ENCODE assay signal across 14 cellular contexts in genomic region chr14:61152851-61153364, GRCh38.
DNase-seq lines count a peak whose midpoint lies in the region; ATAC-seq and TF ChIP-seq lines count a peak whose summit lies in the region.
"Had no signal": no experiment of that assay in that cellular context is flagged by ENCODE, and none has a peak within 500 bp of the region (broad histone marks: within the 10 kb centered on the region; RNA-seq: fewer than 3 reads in every experiment).

No MANE protein-coding gene starts in this region.

- no peak overlapping the region for H3K4me3 Mint-ChIP-seq in effector memory CD8-positive, alpha-beta T cell

- H3K4me1 ChIP-seq in mesendoderm (ENCODE audit: control insufficient read depth, low read depth, low read length), result peaks cover 10% of the 10 kb centered on the region
- no peaks in the 10 kb centered on the region for H3K4me1 ChIP-seq in HAP-1

- H3K27me3 ChIP-seq in AG04450 (ENCODE audit: control insufficient read depth, insufficient read depth, low read length) (no peaks in the 10 kb centered on the region), brain microvascular endothelial cell (replicated peaks) (no peaks in the 10 kb centered on the region), mesendoderm (ENCODE audit: insufficient read depth, low read length, poor library complexity) (no peaks in the 10 kb centered on the region), HAP-1 (ENCODE audit: low read depth) (no peaks in the 10 kb centered on the region)
- H3K27me3 ChIP-seq: neutrophil had no signal

- H2AK5ac ChIP-seq in mesendoderm (ENCODE audit: low read length), result no peak overlapping the region

- peaks cover 22 to 39% of the 10 kb centered on the region in 2 donors for H3K27me3 Mint-ChIP-seq in effector memory CD8-positive, alpha-beta T cell

- H2BK15ac ChIP-seq in mesendoderm (replicated peaks; ENCODE audit: low read depth), result no peak overlapping the region

- no peaks in the 10 kb centered on the region for H3K36me3 Mint-ChIP-seq in effector memory CD8-positive, alpha-beta T cell (ENCODE audit: insufficient read depth)

- no peak overlapping the region for H3K4ac ChIP-seq in mesendoderm (ENCODE audit: low read depth, low read length)

- POLR2A ChIA-PET in AG04450 (lab: Yijun Ruan, JAX), result no interaction called here

- no peak overlapping the region for H2BK120ac ChIP-seq in mesendoderm (ENCODE audit: low read depth, low read length)

- H3K23ac ChIP-seq in mesendoderm (ENCODE audit: low read length), result no peak overlapping the region

- H4K5ac ChIP-seq in mesendoderm (ENCODE audit: low read length), result no peak overlapping the region

- H3K4me3 ChIP-seq in AG04450 (ENCODE audit: low read depth, low read length) (no peak overlapping the region), brain microvascular endothelial cell (ENCODE audit: low read depth, low read length) (no peak overlapping the region), mesendoderm (ENCODE audit: low read length) (no peak overlapping the region), HAP-1 (no peak overlapping the region)

- H3K36me3 ChIP-seq in brain microvascular endothelial cell (replicated peaks) (no peaks in the 10 kb centered on the region), mesendoderm (ENCODE audit: control insufficient read depth, insufficient read depth, low read length) (no peaks in the 10 kb centered on the region), HAP-1 (replicated peaks) (no peaks in the 10 kb centered on the region)
- H3K36me3 ChIP-seq: neutrophil had no signal

- H2BK5ac ChIP-seq in mesendoderm (ENCODE audit: low read length), result no peak overlapping the region

- no peak overlapping the region for H3K4me2 ChIP-seq in mesendoderm (ENCODE audit: low read length)

- WGBS in mesendoderm (ENCODE audit: extremely low coverage, insufficient coverage, low lambda C conversion rate), result no CpG with 5 or more reads among the region's 3 CpGs

- DNase-seq in AG04450 (ENCODE audit: low read depth, low spot score) (no peak), LHCN-M2 (ENCODE audit: low read depth) (peak; percentile 76), brain microvascular endothelial cell (no peak), mesendoderm (no peak), HAP-1 (ENCODE audit: low spot score in 2 of 2) (no peak)
- no peak for DNase-seq in effector memory CD8-positive, alpha-beta T cell
- DNase-seq: activated CD4-positive, alpha-beta T cell treated with anti-CD3 and anti-CD28 coated beads for 48 hours; activated gamma-delta T cell; NCI-H1105 treated with DMSO at 0.1 percent for 48 hours; stimulated activated naive CD4-positive, alpha-beta T cell had no signal

- TF ChIP-seq CTCF in AG04450 (IDR thresholded peaks at IDR 0.05; ENCODE audit: low read depth, low read length), result no peak
- no peak for TF ChIP-seq CTCF in brain microvascular endothelial cell (IDR thresholded peaks at IDR 0.05; ENCODE audit: low read depth, low read length, missing control alignments)

- ATAC-seq in GM19467 (IDR thresholded peaks at IDR 0.05; ENCODE audit: unreplicated experiment) (no peak), HG03342 (IDR thresholded peaks at IDR 0.05; ENCODE audit: unreplicated experiment) (no peak)
- ATAC-seq in effector memory CD8-positive, alpha-beta T cell (replicated peaks), result no peak

- no peak overlapping the region for H3K27ac Mint-ChIP-seq in effector memory CD8-positive, alpha-beta T cell

- H3K9ac ChIP-seq in mesendoderm (ENCODE audit: low read length), result no peak overlapping the region

- no peaks in the 10 kb centered on the region for H3K79me1 ChIP-seq in mesendoderm (ENCODE audit: low read length)

- H4K8ac ChIP-seq in mesendoderm (ENCODE audit: low read depth, low read length), result no peak overlapping the region

- H3K27ac ChIP-seq in AG04450 (ENCODE audit: low read depth, low read length) (peak overlapping the region; percentile 61), brain microvascular endothelial cell (peak overlapping the region; percentile 47), mesendoderm (ENCODE audit: low read depth, low read length) (no peak overlapping the region)
- H3K27ac ChIP-seq: C4-2B, neutrophil had no signal

- in situ Hi-C loops in brain microvascular endothelial cell (cut with HindIII; ENCODE audit: low pct_ligation_motif_present, low sequenced_read_pairs), result no loop called here
- in situ Hi-C loops in HAP-1 (cut with MboI; ENCODE audit: low sequenced_read_pairs), result no loop called here

- no peaks in the 10 kb centered on the region for H3K4me1 Mint-ChIP-seq in effector memory CD8-positive, alpha-beta T cell (ENCODE audit: low read depth in 2 of 2)

- peak overlapping the region; percentile 30 for H3K56ac ChIP-seq in mesendoderm (ENCODE audit: low read length)

- H3K79me2 ChIP-seq in mesendoderm (ENCODE audit: control insufficient read depth, insufficient read depth, low read length), result no peaks in the 10 kb centered on the region

- CTCF ChIA-PET in AG04450 (lab: Charles Lee), result interaction anchor here (0.9 kb wide), 1 partner anchor 49 kb away, joined by 3 read pairs; no protein-coding TSS in a partner anchor

- H3K9me3 ChIP-seq in AG04450 (ENCODE audit: control insufficient read depth, insufficient read depth, low read length) (no peaks in the 10 kb centered on the region; the same call in 1 of the 2 replicates), HAP-1 (no peaks in the 10 kb centered on the region)
- H3K9me3 ChIP-seq: neutrophil had no signal

- H3K18ac ChIP-seq in mesendoderm (ENCODE audit: low read length), result peak overlapping the region; percentile 25

- peaks cover 0 to 2% of the 10 kb centered on the region in 2 donors for H3K9me3 Mint-ChIP-seq in effector memory CD8-positive, alpha-beta T cell
